ENCODE assay signal across 21 cellular contexts in the genomic region with DNA sequence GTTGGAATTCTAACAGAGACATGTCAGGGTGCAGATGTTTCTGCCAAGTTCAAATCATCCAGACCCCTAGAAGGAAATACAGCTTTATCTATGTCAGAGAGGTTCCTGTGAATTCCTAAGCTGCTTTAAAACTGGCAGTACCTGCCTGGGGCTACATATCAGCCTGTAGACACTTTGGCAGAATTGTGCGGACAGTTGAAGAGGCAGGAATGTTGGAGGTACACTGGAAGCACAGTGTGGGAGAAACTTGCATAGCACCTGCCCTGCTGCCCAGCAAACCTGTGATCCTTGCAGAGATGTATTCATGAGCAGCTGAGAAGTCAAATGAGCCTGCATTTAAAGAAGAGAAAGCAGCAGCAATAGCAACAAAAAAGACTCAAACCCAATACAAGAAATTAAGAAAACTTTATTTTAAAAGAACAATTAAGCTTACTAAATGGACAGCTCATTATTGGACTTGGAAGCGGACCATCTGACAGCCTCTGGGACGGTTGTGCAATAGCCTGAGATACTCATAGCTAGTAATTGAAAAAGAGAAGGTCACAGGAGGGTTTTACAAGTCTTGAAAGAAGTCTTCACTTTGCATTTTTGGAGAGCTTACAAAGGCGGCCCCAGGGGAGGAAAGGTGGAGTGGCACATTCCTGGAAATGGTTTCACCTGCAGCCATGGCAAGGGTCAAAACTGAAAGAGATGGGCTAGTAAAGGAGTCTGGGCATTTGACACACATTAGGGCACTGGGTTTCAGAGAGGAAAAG.
A peak's percentile ranks its signal among the peaks of the same experiment; 100 is the strongest.
DNase-seq lines count a peak whose midpoint lies in the region; ATAC-seq and TF ChIP-seq lines count a peak whose summit lies in the region.
"Had no signal": no experiment of that assay in that cellular context is flagged by ENCODE, and none has a peak within 500 bp of the region (broad histone marks: within the 10 kb centered on the region; RNA-seq: fewer than 3 reads in every experiment).

No MANE protein-coding gene starts in this region.

- TF ChIP-seq EP300 in ovary (IDR thresholded peaks at IDR 0.05): no peak

- no peak overlapping the region for H3K27ac ChIP-seq in PC-3 (ENCODE audit: low read length)
- H3K27ac ChIP-seq in ovary: no peak overlapping the region
- H3K27ac ChIP-seq: Peyer's patch, skin epidermis, suprapubic skin had no signal

- H3K9me2 ChIP-seq in PC-3 (replicated peaks; ENCODE audit: low read length): no peaks in the 10 kb centered on the region

- no TSS peak for BruUV-seq in PC-3 (replicated peaks; lab: Mats Ljungman, UMichigan)

- H3K36me3 ChIP-seq in PC-3 (ENCODE audit: low read depth, low read length) (no peaks in the 10 kb centered on the region), ovary (no peaks in the 10 kb centered on the region)
- H3K36me3 ChIP-seq: BE2C, Peyer's patch, suprapubic skin had no signal

- H4K20me1 ChIP-seq in PC-3 (ENCODE audit: low read length): no peaks in the 10 kb centered on the region

- DNase-seq in ELR (ENCODE audit: low read depth): peak; percentile 20
- peak; percentile 43 for DNase-seq in PC-3
- DNase-seq in fibroblast of gingiva (ENCODE audit: low read depth): peak; percentile 17
- peak in 3 of 5 donors; percentile 20 to 61 (median 20) for DNase-seq in ovary
- no peak for DNase-seq in stimulated activated CD4-positive, alpha-beta T cell treated with anti-CD3 and anti-CD28 coated beads, Interleukin-12 subunit alpha, Interleukin-12 subunit beta, amount 100 ng/mL, for 4 hours
- no peak for DNase-seq in GDM1 (lab: John Stamatoyannopoulos, UW)
- no peak for DNase-seq in effector memory CD8-positive, alpha-beta T cell
- DNase-seq: activated CD4-positive, alpha-beta T cell treated with anti-CD3 and anti-CD28 coated beads, Interleukin-2, amount 50 U/mL, for 1 hour; activated naive CD4-positive, alpha-beta T cell treated with anti-CD3 and anti-CD28 coated beads for 36 hours; activated T-cell treated with anti-CD3 and anti-CD28 coated beads for 4 hours; BE2C; H7; KBM-7; left colon; NCI-H1092 treated with DMSO at 0.1 percent for 48 hours; NCI-H2171; Peyer's patch; stimulated activated CD4-positive, alpha-beta T cell treated with anti-CD3 and anti-CD28 coated beads, Interleukin-4, amount 100 ng/mL, for 24 hours had no signal

- TF ChIP-seq POLR2A in ovary (IDR thresholded peaks at IDR 0.05): no peak

- H3K4me1 Mint-ChIP-seq in effector memory CD8-positive, alpha-beta T cell (ENCODE audit: low read depth in 2 of 2): no peaks in the 10 kb centered on the region

- CTCF ChIA-PET in PC-3 (lab: Charles Lee): no interaction called here

- TF ChIP-seq CTCF in PC-3 (conservative IDR thresholded peaks at IDR 0.05; ENCODE audit: low read depth, low read length): no peak
- no peak for TF ChIP-seq CTCF in ovary (IDR thresholded peaks at IDR 0.05)

- peaks cover 10% of the 10 kb centered on the region; the same call in 1 of the 2 replicates for H3K9me3 ChIP-seq in PC-3 (ENCODE audit: low read length)
- H3K9me3 ChIP-seq in ovary: no peaks in the 10 kb centered on the region
- H3K9me3 ChIP-seq: BE2C, Peyer's patch, suprapubic skin had no signal

- no peaks in the 10 kb centered on the region for H3K79me2 ChIP-seq in PC-3 (ENCODE audit: low read length)

- ATAC-seq in PC-3 (no peak), HG03039 (IDR thresholded peaks at IDR 0.05; ENCODE audit: unreplicated experiment) (no peak)
- no peak for ATAC-seq in effector memory CD8-positive, alpha-beta T cell (replicated peaks)
- ATAC-seq: left colon had no signal

- H3K27me3 ChIP-seq in PC-3 (ENCODE audit: low read length): no peaks in the 10 kb centered on the region
- H3K27me3 ChIP-seq in ovary: no peaks in the 10 kb centered on the region
- H3K27me3 ChIP-seq: BE2C, Peyer's patch, suprapubic skin had no signal

- H3K36me3 Mint-ChIP-seq in effector memory CD8-positive, alpha-beta T cell (ENCODE audit: insufficient read depth): peaks cover 3% of the 10 kb centered on the region

- intact Hi-C loops in PC-3 (cut with micrococcal nuclease): no loop called here
- intact Hi-C loops in ovary (cut with DNase I): no loop called here

- 75 to 87% (median 82%) methylated on average over 4 of the region's 4 CpGs for WGBS in ovary, 3 donors

- H3K4me3 ChIP-seq in PC-3 (ENCODE audit: low read length) (no peak overlapping the region), ovary (no peak overlapping the region)
- H3K4me3 ChIP-seq: Peyer's patch, skin epidermis, suprapubic skin had no signal

- no peak overlapping the region for H3K27ac Mint-ChIP-seq in effector memory CD8-positive, alpha-beta T cell
- H3K27ac Mint-ChIP-seq: activated naive CD4-positive, alpha-beta T cell treated with anti-CD3 and anti-CD28 coated beads for 36 hours had no signal

- no peaks in the 10 kb centered on the region for H3F3A ChIP-seq in PC-3 (ENCODE audit: low read length, unreplicated experiment)

- no peak overlapping the region for H2AFZ ChIP-seq in PC-3 (ENCODE audit: low read length)

- H3K4me3 Mint-ChIP-seq in effector memory CD8-positive, alpha-beta T cell: no peak overlapping the region
- H3K4me3 Mint-ChIP-seq: activated naive CD4-positive, alpha-beta T cell treated with anti-CD3 and anti-CD28 coated beads for 36 hours had no signal

- no peaks in the 10 kb centered on the region for H3K27me3 Mint-ChIP-seq in effector memory CD8-positive, alpha-beta T cell

- H3K4me1 ChIP-seq in PC-3 (ENCODE audit: insufficient read depth, low read length) (peaks cover 8% of the 10 kb centered on the region; the same call in 1 of the 2 replicates), ovary (ENCODE audit: insufficient read depth) (no peaks in the 10 kb centered on the region)
- H3K4me1 ChIP-seq: BE2C, Peyer's patch had no signal

- H3K9ac ChIP-seq in PC-3 (ENCODE audit: low read length): no peak overlapping the region

- POLR2A ChIA-PET in PC-3 (lab: Charles Lee; ENCODE audit: unreplicated experiment): no interaction called here

- no peaks in the 10 kb centered on the region for H3K9me3 Mint-ChIP-seq in effector memory CD8-positive, alpha-beta T cell

- H3K4me2 ChIP-seq in PC-3 (ENCODE audit: low read length): no peak overlapping the region

Comparison
In these comparisons a context has a peak if more than half of its experiments do, and no peak if none do; other contexts are left out.
1. DNase-seq: peak in ELR (single experiment), PC-3 (single experiment), fibroblast of gingiva (single experiment) and ovary (3 of 5); none in stimulated activated CD4-positive, alpha-beta T cell treated with anti-CD3 and anti-CD28 coated beads, Interleukin-12 subunit alpha, Interleukin-12 subunit beta, amount 100 ng/mL, for 4 hours (single experiment), GDM1 (single experiment) and effector memory CD8-positive, alpha-beta T cell (0 of 3).